In genomic region chr2:70977605-70978205, GRCh38 we compare ENCODE assay signal across 8 cellular contexts. TPM values are rescaled to one million over a fixed set of nuclear protein-coding genes. Genes with fewer than 3 reads are reported as not detected.
A peak's percentile ranks its signal among the peaks of the same experiment; 100 is the strongest.
DNase-seq lines count a peak whose midpoint lies in the region; ATAC-seq and TF ChIP-seq lines count a peak whose summit lies in the region.

No MANE protein-coding gene starts in this region.

- no peaks in the 10 kb centered on the region for H3K36me3 ChIP-seq in ACC112 (ENCODE audit: insufficient read depth, low read length)
- no peaks in the 10 kb centered on the region for H3K36me3 ChIP-seq in GM23338 (ENCODE audit: insufficient read depth)
- no peaks in the 10 kb centered on the region for H3K36me3 ChIP-seq in effector memory CD4-positive, alpha-beta T cell (ENCODE audit: control insufficient read depth, insufficient read depth, low read length)
- no peaks in the 10 kb centered on the region for H3K36me3 ChIP-seq in mucosa of rectum (ENCODE audit: control insufficient read depth in 2 of 2, insufficient read depth in 2 of 2, low read length in 2 of 2)

- no peak for TF ChIP-seq CTCF in GM23338 (conservative IDR thresholded peaks at IDR 0.05; ENCODE audit: low read depth in 2 of 2)

- H4K20me1 ChIP-seq in GM23338 (replicated peaks; ENCODE audit: insufficient read depth) = no peaks in the 10 kb centered on the region

- H3K9ac ChIP-seq in mucosa of rectum (ENCODE audit: low read depth in 1 of 2, low read length in 2 of 2) = peak overlapping the region in 1 of 2 donors; percentile 63

- H3K9me2 ChIP-seq in GM23338 (ENCODE audit: insufficient read depth) = no peaks in the 10 kb centered on the region

- H3K4me2 ChIP-seq in GM23338 = peak overlapping the region; percentile 78

- no peak for ATAC-seq in GM23338
- ATAC-seq in HG02642 (IDR thresholded peaks at IDR 0.05; ENCODE audit: poor library complexity, unreplicated experiment) = no peak

- peak; percentile 15 for DNase-seq in GM23338 (ENCODE audit: low spot score)
- peak; percentile 60 for DNase-seq in RPMI7951 (ENCODE audit: low read depth)
- no peak for DNase-seq in effector memory CD4-positive, alpha-beta T cell
- DNase-seq in KBM-7 = no peak
- no peak for DNase-seq in iPS-NIHi7 (ENCODE audit: extremely low spot score)

- peaks cover 31% of the 10 kb centered on the region for H3K27me3 Mint-ChIP-seq in GM23338 (ENCODE audit: insufficient read depth, low read depth, poor library complexity)

- H3K4me3 Mint-ChIP-seq in GM23338 = peak overlapping the region; percentile 79

- peaks cover 13% of the 10 kb centered on the region for H3K4me1 ChIP-seq in ACC112 (ENCODE audit: control insufficient read depth, insufficient read depth, low read length, unreplicated experiment)
- peaks cover 9% of the 10 kb centered on the region; the same call in 1 of the 2 replicates for H3K4me1 ChIP-seq in GM23338 (ENCODE audit: insufficient read depth)
- H3K4me1 ChIP-seq in effector memory CD4-positive, alpha-beta T cell (ENCODE audit: control insufficient read depth, insufficient read depth, low read length, poor library complexity, severe bottlenecking) = peaks cover 14% of the 10 kb centered on the region
- peaks cover 6 to 11% of the 10 kb centered on the region in 2 donors for H3K4me1 ChIP-seq in mucosa of rectum (ENCODE audit: control insufficient read depth in 2 of 2, insufficient read depth in 2 of 2, low read length in 2 of 2)

- no peaks in the 10 kb centered on the region for H3F3A ChIP-seq in GM23338 (replicated peaks; ENCODE audit: low read depth)

- H3K36me3 Mint-ChIP-seq in GM23338 (ENCODE audit: low read depth) = no peaks in the 10 kb centered on the region

- peak overlapping the region; percentile 80 for H3K4me3 ChIP-seq in ACC112 (ENCODE audit: low read depth, low read length)
- H3K4me3 ChIP-seq in GM23338 = peak overlapping the region; percentile 74
- peak overlapping the region; percentile 60 for H3K4me3 ChIP-seq in effector memory CD4-positive, alpha-beta T cell (ENCODE audit: insufficient read depth, low read depth, low read length, poor library complexity, severe bottlenecking)
- peak overlapping the region; percentile 70 to 80 for H3K4me3 ChIP-seq in mucosa of rectum (ENCODE audit: low read length in 2 of 2)

- no peaks in the 10 kb centered on the region for H3K79me2 ChIP-seq in ACC112 (ENCODE audit: control insufficient read depth, insufficient read depth, low read length, unreplicated experiment)
- no peaks in the 10 kb centered on the region for H3K79me2 ChIP-seq in GM23338 (replicated peaks; ENCODE audit: insufficient read depth)

- in situ Hi-C loops in KBM-7 (cut with MboI; ENCODE audit: low pct_unique_long_range_greater_than_20kb, low sequenced_read_pairs) = no loop called here

- H2AFZ ChIP-seq in ACC112 (ENCODE audit: low read length, unreplicated experiment) (no peak overlapping the region), GM23338 (peak overlapping the region; percentile 94; the same call in 1 of the 2 replicates)

- peaks cover 14% of the 10 kb centered on the region for H3K4me1 Mint-ChIP-seq in GM23338

- H3K27ac ChIP-seq in ACC112 (ENCODE audit: low read depth, low read length) = peak overlapping the region; percentile 86
- no peak overlapping the region for H3K27ac ChIP-seq in GM23338 (ENCODE audit: low read depth)
- peak overlapping the region; percentile 37 for H3K27ac ChIP-seq in effector memory CD4-positive, alpha-beta T cell (ENCODE audit: insufficient read depth, low read length, poor library complexity, severe bottlenecking)
- peak overlapping the region; percentile 80 to 85 for H3K27ac ChIP-seq in mucosa of rectum (ENCODE audit: low read depth in 2 of 2, low read length in 2 of 2)

- H3K27me3 ChIP-seq in ACC112 (ENCODE audit: insufficient read depth, low read length) (no peaks in the 10 kb centered on the region), GM23338 (ENCODE audit: insufficient read depth) (peaks cover 22% of the 10 kb centered on the region), mucosa of rectum (ENCODE audit: control insufficient read depth in 2 of 2, insufficient read depth in 2 of 2, low read length in 2 of 2) (no peaks in the 10 kb centered on the region)
- H3K27me3 ChIP-seq in effector memory CD4-positive, alpha-beta T cell (replicated peaks; ENCODE audit: control insufficient read depth, insufficient read depth, low read length, poor library complexity, severe bottlenecking) = no peaks in the 10 kb centered on the region

- H3K9me3 ChIP-seq in effector memory CD4-positive, alpha-beta T cell (ENCODE audit: control insufficient read depth, low read length) = no peaks in the 10 kb centered on the region
- no peaks in the 10 kb centered on the region for H3K9me3 ChIP-seq in mucosa of rectum (ENCODE audit: control insufficient read depth in 2 of 2, low read length in 2 of 2)

- no peaks in the 10 kb centered on the region; the same call in 2 of the 3 replicates for H3K9me3 Mint-ChIP-seq in GM23338

- H3K27ac Mint-ChIP-seq in GM23338 = no peak overlapping the region

TF ChIP-seq in GM23338, 12 proteins besides CTCF, POLR2A, EP300 and RAD21 (continues in another document):
- TF ChIP-seq CREB1 (CRISPR knock-in tag; IDR thresholded peaks at IDR 0.05; ENCODE audit: low read depth) (no peak), ETS1 (IDR thresholded peaks at IDR 0.05) (no peak), ZNF114 (CRISPR knock-in tag; IDR thresholded peaks at IDR 0.05) (no peak), EZH2 (IDR thresholded peaks at IDR 0.05; ENCODE audit: low read depth, unreplicated experiment) (no peak), NANOG (IDR thresholded peaks at IDR 0.05; ENCODE audit: borderline replicate concordance) (no peak)

RNA-seq across cellular contexts. Expression of gene ANKRD53, which starts 0.7 kb away (rescaled TPM):
- 0.73 and 1.3 TPM in 2 replicates for total RNA-seq in GM23338 (2014; rRNA removed; shearing (Covaris generic))
- polyA plus RNA-seq in GM23338 (2016; fragmentation: Nextera tagmentation; extraction: Ambion mirVana) = 0.32 and 0.59 TPM in 2 replicates
- total RNA-seq in RPMI7951 (2014; rRNA removed; shearing (Covaris generic)) = 0.20 TPM in 1 of 2 replicates, not detected in the other

RNA-seq across cellular contexts. Expression of gene TEX261, which starts 17.0 kb away (rescaled TPM):
- 17.5 and 22.8 TPM in 2 replicates for total RNA-seq in GM23338 (2014; rRNA removed; shearing (Covaris generic))
- 5.7 and 6.0 TPM in 2 replicates for polyA plus RNA-seq in GM23338 (2016; fragmentation: Nextera tagmentation; extraction: Ambion mirVana)
- total RNA-seq in RPMI7951 (2014; rRNA removed; shearing (Covaris generic)) = 59.6 and 61.3 TPM in 2 replicates

RNA-seq across cellular contexts. Expression of gene ATP6V1B1, which starts 42.0 kb away (rescaled TPM):
- not detected in 2 replicates for total RNA-seq in GM23338 (2014; rRNA removed; shearing (Covaris generic))
- not detected in 2 replicates for polyA plus RNA-seq in GM23338 (2016; fragmentation: Nextera tagmentation; extraction: Ambion mirVana)
- total RNA-seq in RPMI7951 (2014; rRNA removed; shearing (Covaris generic)) = 0.68 and 2.8 TPM in 2 replicates

Comparison
In these comparisons a context has a peak if more than half of its experiments do, and no peak if none do; other contexts are left out.
1. DNase-seq: peak in GM23338 (single experiment) and RPMI7951 (single experiment); none in effector memory CD4-positive, alpha-beta T cell (0 of 3), KBM-7 (single experiment) and iPS-NIHi7 (single experiment).
2. Peak in every context shown above with its lines, with median percentiles within 50 percentile points of each other: H3K4me3 ChIP-seq.